16 cellular contexts compared by ENCODE assay signal in genomic region chr13:45215392-45216077, GRCh38. TPM values are rescaled to one million over a fixed set of nuclear protein-coding genes. Genes with fewer than 3 reads are reported as not detected.
"Had no signal": no experiment of that assay in that cellular context is flagged by ENCODE, and none has a peak within 500 bp of the region (broad histone marks: within the 10 kb centered on the region; RNA-seq: fewer than 3 reads in every experiment).

No MANE protein-coding gene starts in this region.

- H3K9me3 Mint-ChIP-seq: activated naive CD4-positive, alpha-beta T cell treated with anti-CD3 and anti-CD28 coated beads, Interleukin-2, amount 10 ng/mL, durations not matched to agents 7 days and 5 days; activated T-helper 2 cell treated with anti-CD3 and anti-CD28 coated beads, Interferon-gamma antibody, Interleukin-2, Interleukin-4, amounts not matched to agents 10 μg/mL and 5 μg/mL and 100 μg/mL, durations not matched to agents 14 hours and 24 hours and 36 hours; central memory CD8-positive, alpha-beta T cell had no signal

- H3K27ac ChIP-seq: body of pancreas, thyroid gland, uterus had no signal

- H3K4me3 ChIP-seq: body of pancreas, thyroid gland, uterus had no signal

- H3K27me3 Mint-ChIP-seq: activated naive CD4-positive, alpha-beta T cell treated with anti-CD3 and anti-CD28 coated beads, Interleukin-2, amount 10 ng/mL, durations not matched to agents 7 days and 5 days; central memory CD8-positive, alpha-beta T cell had no signal

- ATAC-seq: activated CD8-positive, alpha-beta T cell treated with anti-CD3 and anti-CD28 coated beads, Interleukin-2, amount 10 ng/mL, durations not matched to agents 7 days and 5 days; body of pancreas; sciatic nerve had no signal

- H3K27me3 ChIP-seq: body of pancreas, thyroid gland, uterus had no signal

- H3K36me3 ChIP-seq: thyroid gland, uterus had no signal

- H3K9me3 ChIP-seq: body of pancreas, thyroid gland, uterus had no signal

- H3K27ac Mint-ChIP-seq: activated CD8-positive, alpha-beta T cell treated with anti-CD3 and anti-CD28 coated beads, Interleukin-2, amount 10 ng/mL, durations not matched to agents 7 days and 5 days; activated naive CD4-positive, alpha-beta T cell treated with anti-CD3 and anti-CD28 coated beads, Interleukin-2, amount 10 ng/mL, durations not matched to agents 7 days and 5 days had no signal

- DNase-seq: activated CD8-positive, alpha-beta memory T cell treated with anti-CD3 and anti-CD28 coated beads, Interleukin-2, amount 50 U/mL, for 48 hours; activated CD8-positive, alpha-beta T cell treated with anti-CD3 and anti-CD28 coated beads, Interleukin-2, amount 10 ng/mL, durations not matched to agents 7 days and 5 days; activated naive CD4-positive, alpha-beta T cell treated with anti-CD3 and anti-CD28 coated beads, Interleukin-2, amount 10 ng/mL, durations not matched to agents 7 days and 5 days; amniotic stem cell; body of pancreas; effector memory CD4-positive, alpha-beta T cell; hypothalamus; posterior cingulate gyrus; stimulated activated CD4-positive, alpha-beta T cell treated with anti-CD3 and anti-CD28 coated beads, Interleukin-4, amount 100 ng/mL, for 1 hour; stimulated activated CD8-positive, alpha-beta memory T cell treated with anti-CD3 and anti-CD28 coated beads, Interleukin-4, amount 100 ng/mL, for 48 hours; T-helper 9 cell; thyroid gland; uterus had no signal

- H3K4me1 Mint-ChIP-seq: activated naive CD4-positive, alpha-beta T cell treated with anti-CD3 and anti-CD28 coated beads, Interleukin-2, amount 10 ng/mL, durations not matched to agents 7 days and 5 days had no signal

- H3K4me1 ChIP-seq: body of pancreas, thyroid gland, uterus had no signal

- H3K4me3 Mint-ChIP-seq: activated CD8-positive, alpha-beta T cell treated with anti-CD3 and anti-CD28 coated beads, Interleukin-2, amount 10 ng/mL, durations not matched to agents 7 days and 5 days; activated naive CD4-positive, alpha-beta T cell treated with anti-CD3 and anti-CD28 coated beads, Interleukin-2, amount 10 ng/mL, durations not matched to agents 7 days and 5 days; central memory CD8-positive, alpha-beta T cell had no signal

RNA-seq across cellular contexts. Expression of gene KCTD4, which starts 14.7 kb away (rescaled TPM):
- total RNA-seq: activated CD8-positive, alpha-beta T cell treated with anti-CD3 and anti-CD28 coated beads, Interleukin-2, amount 10 ng/mL, durations not matched to agents 7 days and 5 days; activated T-helper 2 cell treated with anti-CD3 and anti-CD28 coated beads, Interferon-gamma antibody, Interleukin-2, Interleukin-4, amounts not matched to agents 10 μg/mL and 5 μg/mL and 100 μg/mL, durations not matched to agents 14 hours and 24 hours and 36 hours; body of pancreas; uterus had no signal
